In genomic region chr17:51120357-51120738, GRCh38 we compare ENCODE assay signal across 8 cellular contexts. TPM values are rescaled to one million over a fixed set of nuclear protein-coding genes. Genes with fewer than 3 reads are reported as not detected.
DNase-seq lines count a peak whose midpoint lies in the region; ATAC-seq and TF ChIP-seq lines count a peak whose summit lies in the region.

No MANE protein-coding gene starts in this region.

- H3K4me1 ChIP-seq in psoas muscle, result peaks cover 31% of the 10 kb centered on the region

- H3K27me3 ChIP-seq in psoas muscle (ENCODE audit: insufficient read depth in 3 of 3, low read length in 2 of 3), result no peaks in the 10 kb centered on the region

- peaks cover 0 to 10% of the 10 kb centered on the region in 2 donors for H3K36me3 Mint-ChIP-seq in activated naive CD4-positive, alpha-beta T cell treated with anti-CD3 and anti-CD28 coated beads, Interleukin-2, amount 50 U/mL, for 72 hours

- ATAC-seq in GM18498 (IDR thresholded peaks at IDR 0.05; ENCODE audit: unreplicated experiment) (peak; percentile 25), HG02884 (IDR thresholded peaks at IDR 0.05; ENCODE audit: unreplicated experiment) (peak; percentile 32), left ventricle myocardium superior (peak; percentile 12), psoas muscle (peak; percentile 4 to 17 (median 12))
- peak; percentile 20 to 67 for ATAC-seq in activated naive CD4-positive, alpha-beta T cell treated with anti-CD3 and anti-CD28 coated beads, Interleukin-2, amount 50 U/mL, for 72 hours

- 0 to 1% (median 0%) methylated on average over 28 to 42 of the region's 42 CpGs for WGBS in psoas muscle, 3 donors

- TF ChIP-seq CTCF in psoas muscle (IDR thresholded peaks at IDR 0.05), result no peak

- H3K4me3 ChIP-seq in psoas muscle, result peak overlapping the region; percentile 99

- H3K27ac ChIP-seq in psoas muscle, result peak overlapping the region; percentile 99

- DNase-seq in 8988T, result peak; percentile 34
- DNase-seq in NCI-H69 (lab: John Stamatoyannopoulos, UW), result peak; percentile 82
- DNase-seq in activated naive CD4-positive, alpha-beta T cell treated with anti-CD3 and anti-CD28 coated beads, Interleukin-2, amount 50 U/mL, for 72 hours (ENCODE audit: low spot score in 2 of 2), result no peak
- no peak for DNase-seq in left ventricle myocardium superior
- DNase-seq in psoas muscle, result no peak
- no peak for DNase-seq in NCI-H128 (lab: John Stamatoyannopoulos, UW; ENCODE audit: unreplicated experiment)

- intact Hi-C loops in left ventricle myocardium superior (cut with micrococcal nuclease), result no loop called here
- intact Hi-C loops in psoas muscle (cut with DNase I), result loop anchor here in 1 of 2 donors (2.0 kb wide), 2 partner anchors 32 to 42 kb away; partner anchors contain the start of gene NME1

- no peaks in the 10 kb centered on the region for H3K9me3 ChIP-seq in psoas muscle

- no peaks in the 10 kb centered on the region for H3K9me3 Mint-ChIP-seq in activated naive CD4-positive, alpha-beta T cell treated with anti-CD3 and anti-CD28 coated beads, Interleukin-2, amount 50 U/mL, for 72 hours

- no peaks in the 10 kb centered on the region for H3K36me3 ChIP-seq in psoas muscle (ENCODE audit: insufficient read depth in 1 of 2, low read depth in 1 of 2)

- H3K27ac Mint-ChIP-seq in activated naive CD4-positive, alpha-beta T cell treated with anti-CD3 and anti-CD28 coated beads, Interleukin-2, amount 50 U/mL, for 72 hours, result peak overlapping the region; percentile 98 to 99

RNA-seq across cellular contexts. Expression of gene SPAG9, which starts 0.3 kb away (rescaled TPM):
- total RNA-seq in activated naive CD4-positive, alpha-beta T cell treated with anti-CD3 and anti-CD28 coated beads, Interleukin-2, amount 50 U/mL, for 72 hours, result 100 to 1,000 TPM in 1 of 2 donors, 10 to 100 TPM in 1; 54.7 to 115 TPM
- total RNA-seq in left ventricle myocardium superior (42.8 TPM), psoas muscle (100 to 1,000 TPM in 3 of 4 donors, 10 to 100 TPM in 1; 82.1 to 133 (median 121) TPM)
- polyA plus RNA-seq in psoas muscle, result 10 to 100 TPM; 34.8 to 92.1 (median 54.1) TPM

RNA-seq across cellular contexts. Expression of gene NME1, which starts 33.0 kb away (rescaled TPM):
- total RNA-seq in activated naive CD4-positive, alpha-beta T cell treated with anti-CD3 and anti-CD28 coated beads, Interleukin-2, amount 50 U/mL, for 72 hours, result 100 to 1,000 TPM; 100 to 282 TPM
- total RNA-seq in left ventricle myocardium superior (20.3 TPM), psoas muscle (10 to 100 TPM; 29.3 to 75.0 (median 50.9) TPM)
- 100 to 1,000 TPM in 1 of 3 donors, 10 to 100 TPM in 2; 55.8 to 328 (median 71.1) TPM for polyA plus RNA-seq in psoas muscle

RNA-seq across cellular contexts. Expression of gene NME2, which starts 45.9 kb away (rescaled TPM):
- 100 to 1,000 TPM; 711 to 815 TPM for total RNA-seq in activated naive CD4-positive, alpha-beta T cell treated with anti-CD3 and anti-CD28 coated beads, Interleukin-2, amount 50 U/mL, for 72 hours
- 248 TPM for total RNA-seq in left ventricle myocardium superior
- 100 to 1,000 TPM; 334 to 550 (median 422) TPM for total RNA-seq in psoas muscle
- 1,000 to 10,000 TPM in 1 of 3 donors, 100 to 1,000 TPM in 2; 607 to 1,336 (median 718) TPM for polyA plus RNA-seq in psoas muscle

Comparison
In these comparisons a context has a peak if more than half of its experiments do, and no peak if none do; other contexts are left out.
1. DNase-seq: peak in 8988T (single experiment) and NCI-H69 (single experiment); none in activated naive CD4-positive, alpha-beta T cell treated with anti-CD3 and anti-CD28 coated beads, Interleukin-2, amount 50 U/mL, for 72 hours (0 of 2), left ventricle myocardium superior (single experiment), psoas muscle (0 of 2) and NCI-H128 (single experiment).
2. Peak in every context shown above with its lines, with median percentiles within 50 percentile points of each other: ATAC-seq.